1 cellular context compared by ENCODE assay signal in the genomic region with DNA sequence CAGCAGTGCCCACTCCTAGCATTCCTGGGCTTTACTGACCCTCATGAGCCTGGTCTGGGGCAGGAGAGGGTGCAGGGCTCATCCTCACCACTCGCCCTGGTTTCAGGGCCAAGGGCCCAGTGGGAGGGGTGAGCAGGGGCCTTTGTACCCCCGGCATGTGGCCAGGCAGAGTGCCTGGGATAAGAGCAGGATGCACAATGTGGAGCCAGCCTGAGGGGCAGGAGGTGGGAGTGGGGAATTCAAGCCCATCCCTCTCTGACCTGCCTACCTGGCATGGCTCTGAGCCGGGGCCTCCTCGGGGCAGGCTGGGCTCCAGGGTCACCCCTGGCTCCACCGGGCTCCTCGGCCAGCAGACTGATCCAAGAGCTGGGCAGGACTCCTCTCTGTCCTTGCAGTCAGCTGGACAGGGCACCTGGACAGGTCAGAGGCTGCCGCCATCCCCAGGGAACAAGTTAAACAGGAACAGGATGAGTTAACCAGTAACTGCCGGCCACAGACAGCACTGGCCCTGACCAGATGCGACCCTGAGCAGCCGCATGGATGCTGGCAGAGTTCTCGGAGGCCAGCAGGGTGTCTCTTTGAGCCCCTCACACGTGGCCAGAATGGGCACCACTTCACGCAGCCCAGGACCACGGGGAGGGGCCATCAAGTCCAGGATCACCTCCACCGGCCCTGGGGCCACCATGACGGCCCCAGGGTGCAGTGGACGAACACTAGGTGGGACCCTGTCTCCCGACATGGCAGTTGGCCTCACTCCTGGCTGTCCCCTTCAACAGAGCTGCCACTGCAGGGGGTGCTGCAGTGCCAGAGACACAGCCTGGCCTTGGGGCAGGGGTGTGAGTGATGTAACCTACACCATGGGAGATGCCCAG.
TF ChIP-seq lines count a peak whose summit lies in the region.

No MANE protein-coding gene starts in this region.

TF ChIP-seq in SK-N-SH, 30 proteins besides CTCF, POLR2A, EP300 and RAD21:
- TF ChIP-seq MEF2A (IDR thresholded peaks at IDR 0.05; ENCODE audit: borderline replicate concordance, low read depth) (no peak), TCF12 (IDR thresholded peaks at IDR 0.05) (no peak)
